13 cellular contexts compared by ENCODE assay signal in the genomic region with DNA sequence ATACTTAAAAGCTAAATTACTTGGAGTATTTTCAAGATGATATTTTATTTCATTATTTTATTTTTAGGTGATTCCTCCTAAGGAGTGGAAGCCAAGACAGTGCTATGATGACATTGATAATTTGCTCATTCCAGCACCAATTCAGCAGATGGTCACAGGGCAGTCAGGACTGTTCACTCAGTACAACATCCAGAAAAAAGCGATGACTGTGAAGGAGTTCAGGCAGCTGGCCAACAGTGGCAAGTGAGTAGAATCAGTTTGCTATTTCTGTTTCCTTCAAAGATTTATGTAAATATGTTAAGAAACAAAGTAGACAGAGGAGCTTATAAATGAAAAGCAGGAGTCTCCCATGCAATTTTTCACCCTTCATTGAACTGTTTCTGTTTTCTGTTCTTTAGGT. TPM values are rescaled to one million over a fixed set of nuclear protein-coding genes. Genes with fewer than 3 reads are reported as not detected.
A peak's percentile ranks its signal among the peaks of the same experiment; 100 is the strongest.
DNase-seq lines count a peak whose midpoint lies in the region; TF ChIP-seq lines count a peak whose summit lies in the region.
"Had no signal": no experiment of that assay in that cellular context is flagged by ENCODE, and none has a peak within 500 bp of the region (broad histone marks: within the 10 kb centered on the region; RNA-seq: fewer than 3 reads in every experiment).

No MANE protein-coding gene starts in this region.

- H3K27me3 ChIP-seq in GM23248 (replicated peaks; ENCODE audit: insufficient read depth) (no peaks in the 10 kb centered on the region), H9 (ENCODE audit: insufficient read depth, low read length) (no peaks in the 10 kb centered on the region)
- H3K27me3 ChIP-seq: ovary had no signal

- TF ChIP-seq CTCF in foreskin fibroblast (IDR thresholded peaks at IDR 0.05; ENCODE audit: low read depth, low read length), result no peak
- no peak for TF ChIP-seq CTCF in GM10248 (IDR thresholded peaks at IDR 0.05; ENCODE audit: control extremely low read depth, extremely low read depth, low read depth, missing control alignments)
- TF ChIP-seq CTCF in H9 (conservative IDR thresholded peaks at IDR 0.05), result no peak

- H3K36me3 Mint-ChIP-seq in H9 (ENCODE audit: insufficient read depth in 1 of 3, low read depth in 3 of 3), result peaks cover 21 to 26% (median 24%) of the 10 kb centered on the region in 3 experiments

- H2BK15ac ChIP-seq in H9 (ENCODE audit: low read depth, low read length), result no peak overlapping the region

- H2BK5ac ChIP-seq in H9 (ENCODE audit: insufficient read length, low read length), result no peak overlapping the region

- no peak overlapping the region for H3K4me2 ChIP-seq in GM23248 (ENCODE audit: unreplicated experiment)
- no peak overlapping the region for H3K4me2 ChIP-seq in H9 (ENCODE audit: insufficient read depth, insufficient read length, low read length)

- H4K20me1 ChIP-seq in GM23248 (ENCODE audit: insufficient read depth), result no peaks in the 10 kb centered on the region
- no peaks in the 10 kb centered on the region for H4K20me1 ChIP-seq in H9 (ENCODE audit: control insufficient read depth, insufficient read depth, insufficient read length)

- WGBS in GM23248 (ENCODE audit: low coverage in 1 of 2, low lambda C conversion rate in 2 of 2, missing lambda C conversion rate in 2 of 2), 2 experiments, result 46 to 65% methylated on average over 1 of the region's 1 CpG
- no CpG with 5 or more reads among the region's 1 CpG for WGBS in H9 (ENCODE audit: extremely low coverage, insufficient read length, low lambda C conversion rate)

- H3K23ac ChIP-seq in H9 (ENCODE audit: insufficient read length, low read depth, low read length), result no peak overlapping the region

- no peaks in the 10 kb centered on the region for H3K79me1 ChIP-seq in H9 (ENCODE audit: insufficient read depth, low read depth, low read length, poor library complexity, severe bottlenecking)

- no peak overlapping the region for H3K9ac ChIP-seq in GM23248
- H3K9ac ChIP-seq in H9 (ENCODE audit: extremely low read depth, insufficient read length, low read length), result no peak overlapping the region

- no peak overlapping the region for H3K27ac Mint-ChIP-seq in H9

- H3K4me3 Mint-ChIP-seq in H9, result no peak overlapping the region

- peaks cover 0 to 4% of the 10 kb centered on the region in 2 experiments; a peak in 2 of 4 replicates for H3K4me1 Mint-ChIP-seq in H9

- in situ Hi-C loops in GM23248 (cut with MboI), result no loop called here

- no peak overlapping the region for H2BK120ac ChIP-seq in H9 (ENCODE audit: low read depth, low read length, poor library complexity, severe bottlenecking)

- no peak overlapping the region for H3K27ac ChIP-seq in GM23248
- no peak overlapping the region for H3K27ac ChIP-seq in H9 (ENCODE audit: insufficient read length, low read depth, low read length)
- H3K27ac ChIP-seq: ovary had no signal

- CTCF ChIA-PET in GM10248 (lab: Yijun Ruan, JAX), result interaction anchor here (1.3 kb wide), 1 partner anchor 22 kb away, joined by 4 read pairs; no protein-coding TSS in a partner anchor

- no peak overlapping the region for H3T11ph ChIP-seq in H9 (ENCODE audit: low read length)

- H3K4ac ChIP-seq in H9 (ENCODE audit: low read depth, low read length), result no peak overlapping the region

- no peak overlapping the region for H4K5ac ChIP-seq in H9 (ENCODE audit: insufficient read length, low read depth, low read length)

- no peaks in the 10 kb centered on the region for H3K9me3 ChIP-seq in GM23248 (ENCODE audit: low read depth)
- H3K9me3 ChIP-seq in H9 (ENCODE audit: control insufficient read depth, low read depth, low read length), result no peaks in the 10 kb centered on the region
- H3K9me3 ChIP-seq: ovary had no signal

- no peak overlapping the region for H2AFZ ChIP-seq in GM23248
- H2AFZ ChIP-seq in H9 (ENCODE audit: low read length), result no peak overlapping the region

- no peaks in the 10 kb centered on the region for H3K4me1 ChIP-seq in GM23248 (ENCODE audit: insufficient read depth)
- H3K4me1 ChIP-seq in H9 (ENCODE audit: insufficient read depth, low read length), result no peaks in the 10 kb centered on the region

- no peak overlapping the region for H3K56ac ChIP-seq in H9 (ENCODE audit: insufficient read length, low read depth, low read length)

- DNase-seq in GM23248, result peak; percentile 80
- peak in 30 of 56 donors; percentile 3 to 67 (median 23) for DNase-seq in amygdala (lab: John Stamatoyannopoulos, UW)
- peak; percentile 47 to 78 for DNase-seq in foreskin fibroblast
- peak; percentile 84 for DNase-seq in pons (ENCODE audit: low spot score)
- DNase-seq in stimulated activated CD4-positive, alpha-beta T cell treated with anti-CD3 and anti-CD28 coated beads, Interleukin-4, amount 100 ng/mL, for 1 hour, result no peak
- no peak for DNase-seq in GM10248 (ENCODE audit: extremely low spot score)
- no peak for DNase-seq in H9
- DNase-seq in mesenteric fat pad (ENCODE audit: low spot score), result no peak
- DNase-seq: activated CD4-positive, alpha-beta T cell treated with anti-CD3 and anti-CD28 coated beads for 4 hours; activated gamma-delta T cell treated with Interleukin-2 at 50 U/mL for 16 hours; effector CD4-positive, alpha-beta T cell; ovary; SIG-M5 had no signal

- no peak overlapping the region for H2BK12ac ChIP-seq in H9 (ENCODE audit: insufficient read length, low read depth, low read length)

- H4K91ac ChIP-seq in H9 (ENCODE audit: insufficient read length, low read depth, low read length), result no peak overlapping the region

- H3K79me2 ChIP-seq in GM23248 (ENCODE audit: insufficient read depth) (peaks cover 40% of the 10 kb centered on the region), H9 (ENCODE audit: insufficient read depth, low read length) (no peaks in the 10 kb centered on the region)

- H3K9me2 ChIP-seq in GM23248 (ENCODE audit: insufficient read depth), result no peaks in the 10 kb centered on the region

- no peak overlapping the region for H2BK20ac ChIP-seq in H9 (ENCODE audit: low read depth, low read length, poor library complexity, severe bottlenecking)

- no peak overlapping the region for H2AK5ac ChIP-seq in H9 (ENCODE audit: insufficient read length, low read length)

- no peaks in the 10 kb centered on the region for H3K23me2 ChIP-seq in H9 (ENCODE audit: insufficient read length, low read depth, low read length, poor library complexity, severe bottlenecking)

- 0 out of 2 replicates have a peak, but pooled peaks cover 10% of the 10 kb centered on the region for H3F3A ChIP-seq in GM23248 (ENCODE audit: insufficient read depth)

- no peak overlapping the region for H3K18ac ChIP-seq in H9 (ENCODE audit: insufficient read length, low read depth, low read length)

- H3K14ac ChIP-seq in H9 (ENCODE audit: insufficient read depth, low read length), result no peak overlapping the region

- H3K27me3 Mint-ChIP-seq in H9 (ENCODE audit: low read depth), result no peaks in the 10 kb centered on the region

- POLR2A ChIA-PET in GM10248 (lab: Yijun Ruan, JAX), result interaction anchor here (0.7 kb wide), 1 partner anchor 46 kb away, joined by 3 read pairs; no protein-coding TSS in a partner anchor

- no peaks in the 10 kb centered on the region for H3K36me3 ChIP-seq in GM23248 (ENCODE audit: low read depth)
- H3K36me3 ChIP-seq: ovary had no signal

- peaks cover 14 to 17% of the 10 kb centered on the region in 2 experiments for H3K9me3 Mint-ChIP-seq in H9

- no peak overlapping the region for H4K8ac ChIP-seq in H9 (replicated peaks; ENCODE audit: insufficient read length, low read depth, low read length)

- H3K4me3 ChIP-seq in GM23248 (no peak overlapping the region), foreskin fibroblast (ENCODE audit: low read depth in 1 of 2, low read length in 2 of 2) (no peak overlapping the region)
- H3K4me3 ChIP-seq: ovary had no signal

RNA-seq across cellular contexts. Expression of a gene that starts 47.8 kb away (rescaled TPM):
- 20.6 TPM in 2 replicates for total RNA-seq in GM23248 (2014; rRNA removed; shearing (Covaris generic))
- polyA plus RNA-seq in GM23248 (2016; fragmentation: Nextera tagmentation; extraction: Ambion mirVana), result 12.0 and 14.3 TPM in 2 replicates
- 21.0 and 24.0 TPM in 2 replicates for total RNA-seq in H9 (2021)
- 33.7 TPM for total RNA-seq in mesenteric fat pad

Comparison
In these comparisons a context has a peak if more than half of its experiments do, and no peak if none do; other contexts are left out.
1. DNase-seq: peak in GM23248 (single experiment), amygdala (30 of 56), foreskin fibroblast (2 of 2) and pons (single experiment); none in stimulated activated CD4-positive, alpha-beta T cell treated with anti-CD3 and anti-CD28 coated beads, Interleukin-4, amount 100 ng/mL, for 1 hour (single experiment), GM10248 (single experiment), H9 (single experiment) and mesenteric fat pad (single experiment).